19 cellular contexts compared by ENCODE assay signal in the genomic region with DNA sequence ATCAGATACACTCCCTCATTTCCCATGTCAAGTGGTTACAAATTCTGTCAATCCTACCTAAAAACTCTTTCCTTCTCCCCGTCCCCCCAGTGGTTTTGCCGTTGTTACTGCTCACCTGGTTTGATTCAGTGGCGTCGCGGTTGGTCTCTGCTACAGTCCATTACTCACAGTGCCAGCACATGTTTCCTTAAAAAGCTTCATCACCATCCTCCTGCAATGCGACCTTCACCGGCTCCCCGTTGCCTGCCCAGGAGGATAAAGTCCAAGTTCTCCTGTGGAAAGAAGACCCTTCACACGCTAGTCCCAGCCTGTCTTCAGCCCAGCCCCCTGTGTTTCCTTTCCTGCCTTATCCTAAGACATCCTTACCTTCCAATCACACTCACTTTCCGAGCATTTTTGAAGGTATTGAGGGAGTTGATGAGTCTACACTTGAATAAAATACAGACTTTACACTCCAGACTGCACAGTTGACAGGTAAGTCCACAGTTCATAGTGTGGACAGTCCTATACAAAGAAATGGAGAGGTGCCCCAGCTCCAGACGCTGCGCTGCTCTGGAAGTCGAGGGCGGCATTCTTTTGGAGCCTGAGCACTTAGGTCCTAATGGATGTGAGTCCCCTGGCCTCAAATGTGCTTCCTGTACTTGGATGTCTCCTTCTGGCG. TPM values are rescaled to one million over a fixed set of nuclear protein-coding genes. Genes with fewer than 3 reads are reported as not detected.
A peak's percentile ranks its signal among the peaks of the same experiment; 100 is the strongest.
DNase-seq lines count a peak whose midpoint lies in the region; ATAC-seq and TF ChIP-seq lines count a peak whose summit lies in the region.
"Had no signal": no experiment of that assay in that cellular context is flagged by ENCODE, and none has a peak within 500 bp of the region (broad histone marks: within the 10 kb centered on the region; RNA-seq: fewer than 3 reads in every experiment).

No MANE protein-coding gene starts in this region.

- peak; percentile 28 for DNase-seq in activated CD8-positive, alpha-beta memory T cell treated with anti-CD3 and anti-CD28 coated beads for 24 hours
- no peak for DNase-seq in activated CD8-positive, alpha-beta memory T cell treated with anti-CD3 and anti-CD28 coated beads, Interleukin-2, amount 10 ng/mL, durations not matched to agents 7 days and 5 days
- DNase-seq in T-helper 17 cell (no peak), islet precursor cell (peak; percentile 55), psoas muscle (no peak), NCI-H1436 treated with DMSO at 0.1 percent for 48 hours (lab: John Stamatoyannopoulos, UW) (no peak), CD14-positive monocyte (ENCODE audit: low spot score) (no peak)
- DNase-seq: BE2C; dorsolateral prefrontal cortex; foreskin fibroblast; mammary epithelial cell; NCI-H1105 treated with DMSO at 0.1 percent for 48 hours; NCI-H2107; NCI-H524; stimulated activated naive CD8-positive, alpha-beta T cell treated with anti-CD3 and anti-CD28 coated beads, Interleukin-15, Interleukin-2, amounts not matched to agents 100 U/mL and 50 U/mL, for 24 hours; transverse colon had no signal

- no peak overlapping the region for H3K27ac Mint-ChIP-seq in activated CD8-positive, alpha-beta memory T cell treated with anti-CD3 and anti-CD28 coated beads, Interleukin-2, amount 10 ng/mL, durations not matched to agents 7 days and 5 days
- H3K27ac Mint-ChIP-seq in T-helper 17 cell (no peak overlapping the region), CD14-positive monocyte (peak overlapping the region in 2 of 7 donors; percentile 26 to 36)

- no peak overlapping the region for H3K4me3 ChIP-seq in psoas muscle
- H3K4me3 ChIP-seq: dorsolateral prefrontal cortex, skin epidermis, transverse colon had no signal

- H3K4me3 Mint-ChIP-seq in activated CD8-positive, alpha-beta memory T cell treated with anti-CD3 and anti-CD28 coated beads, Interleukin-2, amount 10 ng/mL, durations not matched to agents 7 days and 5 days: no peak overlapping the region
- H3K4me3 Mint-ChIP-seq in T-helper 17 cell (peak overlapping the region; percentile 57), CD14-positive monocyte (no peak overlapping the region)

- CTCF ChIA-PET in activated CD8-positive, alpha-beta memory T cell treated with anti-CD3 and anti-CD28 coated beads, Interleukin-2, amount 10 ng/mL, durations not matched to agents 7 days and 5 days (lab: Charles Lee): interaction anchor here (1.0 kb wide), 1 partner anchor 58 kb away, joined by 3 read pairs; no protein-coding TSS in a partner anchor

- no peak for TF ChIP-seq CTCF in psoas muscle (IDR thresholded peaks at IDR 0.05)
- no peak for TF ChIP-seq CTCF in CD14-positive monocyte (IDR thresholded peaks at IDR 0.05)

- H3K27ac ChIP-seq in psoas muscle: peak overlapping the region; percentile 4
- H3K27ac ChIP-seq: dorsolateral prefrontal cortex, HL-60, skin epidermis, transverse colon had no signal

- H3K9me3 ChIP-seq in T-helper 17 cell (ENCODE audit: control insufficient read depth, low read length, poor library complexity, severe bottlenecking) (no peaks in the 10 kb centered on the region), psoas muscle (no peaks in the 10 kb centered on the region)
- H3K9me3 ChIP-seq: BE2C, transverse colon had no signal

- no peaks in the 10 kb centered on the region for H3K27me3 ChIP-seq in psoas muscle (ENCODE audit: insufficient read depth in 3 of 3, low read length in 2 of 3)
- H3K27me3 ChIP-seq: BE2C, dorsolateral prefrontal cortex, transverse colon had no signal

- H3K27me3 Mint-ChIP-seq in activated CD8-positive, alpha-beta memory T cell treated with anti-CD3 and anti-CD28 coated beads, Interleukin-2, amount 10 ng/mL, durations not matched to agents 7 days and 5 days: no peaks in the 10 kb centered on the region
- H3K27me3 Mint-ChIP-seq in T-helper 17 cell (no peaks in the 10 kb centered on the region), CD14-positive monocyte (ENCODE audit: low read depth in 3 of 3) (peaks cover 0 to 3% (median 2%) of the 10 kb centered on the region in 3 donors)

- intact Hi-C loops in psoas muscle (cut with DNase I): loop anchor here (5.0 to 10.0 kb wide), 4 partner anchors 52 to 120 kb away; a partner anchor contains a TSS
- intact Hi-C loops in CD14-positive monocyte (cut with micrococcal nuclease): loop anchor here in 1 of 2 donors (5.0 kb wide), 1 partner anchor 52 kb away; a partner anchor contains a TSS

- 62 to 75% (median 65%) methylated on average over 15 of the region's 15 CpGs for WGBS in psoas muscle, 3 donors

- ATAC-seq in activated CD8-positive, alpha-beta memory T cell treated with anti-CD3 and anti-CD28 coated beads, Interleukin-2, amount 10 ng/mL, durations not matched to agents 7 days and 5 days: no peak
- ATAC-seq in T-helper 17 cell (no peak), psoas muscle (no peak), HG03460 (IDR thresholded peaks at IDR 0.05; ENCODE audit: unreplicated experiment) (no peak)
- ATAC-seq: stimulated activated naive CD8-positive, alpha-beta T cell treated with anti-CD3 and anti-CD28 coated beads, Interleukin-15, Interleukin-2, amounts not matched to agents 100 U/mL and 50 U/mL, for 24 hours had no signal

- H3K36me3 ChIP-seq in psoas muscle (ENCODE audit: insufficient read depth in 1 of 2, low read depth in 1 of 2): peaks cover 0 to 3% of the 10 kb centered on the region in 2 donors
- H3K36me3 ChIP-seq: BE2C, transverse colon had no signal

- H3K4me1 Mint-ChIP-seq in activated CD8-positive, alpha-beta memory T cell treated with anti-CD3 and anti-CD28 coated beads, Interleukin-2, amount 10 ng/mL, durations not matched to agents 7 days and 5 days: peaks cover 16% of the 10 kb centered on the region
- H3K4me1 Mint-ChIP-seq in T-helper 17 cell (peaks cover 26% of the 10 kb centered on the region), CD14-positive monocyte (peaks cover 8% of the 10 kb centered on the region)

- no peaks in the 10 kb centered on the region for H3K9me3 Mint-ChIP-seq in activated CD8-positive, alpha-beta memory T cell treated with anti-CD3 and anti-CD28 coated beads, Interleukin-2, amount 10 ng/mL, durations not matched to agents 7 days and 5 days (ENCODE audit: low read depth)
- H3K9me3 Mint-ChIP-seq in CD14-positive monocyte: no peaks in the 10 kb centered on the region

- H3K36me3 Mint-ChIP-seq in activated CD8-positive, alpha-beta memory T cell treated with anti-CD3 and anti-CD28 coated beads, Interleukin-2, amount 10 ng/mL, durations not matched to agents 7 days and 5 days: peaks cover 6% of the 10 kb centered on the region
- H3K36me3 Mint-ChIP-seq in T-helper 17 cell (ENCODE audit: low read depth) (peaks cover 3% of the 10 kb centered on the region), CD14-positive monocyte (no peaks in the 10 kb centered on the region)

- peaks cover 13% of the 10 kb centered on the region for H3K4me1 ChIP-seq in psoas muscle
- H3K4me1 ChIP-seq: BE2C had no signal

RNA-seq across cellular contexts. Expression of a gene that starts 3.4 kb away (rescaled TPM):
- total RNA-seq in activated CD8-positive, alpha-beta memory T cell treated with anti-CD3 and anti-CD28 coated beads, Interleukin-2, amount 10 ng/mL, durations not matched to agents 7 days and 5 days: 100 to 1,000 TPM; 126 to 135 TPM
- total RNA-seq in T-helper 17 cell (10 to 100 TPM; 59.4 to 72.9 TPM), psoas muscle (10 to 100 TPM; 66.6 to 88.3 (median 79.6) TPM)
- polyA plus RNA-seq in psoas muscle (10 to 100 TPM; 16.6 to 38.9 (median 21.7) TPM), CD14-positive monocyte (10 to 100 TPM; 17.2 to 33.0 TPM)

RNA-seq across cellular contexts. Expression of a gene that starts 53.4 kb away (rescaled TPM):
- 10 to 100 TPM; 66.1 to 88.2 TPM for total RNA-seq in activated CD8-positive, alpha-beta memory T cell treated with anti-CD3 and anti-CD28 coated beads, Interleukin-2, amount 10 ng/mL, durations not matched to agents 7 days and 5 days
- 10 to 100 TPM; 44.4 to 52.7 TPM for total RNA-seq in T-helper 17 cell
- 10 to 100 TPM; 36.3 to 77.4 (median 68.5) TPM for total RNA-seq in psoas muscle
- 100 to 1,000 TPM in 1 of 3 donors, 10 to 100 TPM in 2; 44.2 to 134 (median 70.2) TPM for polyA plus RNA-seq in psoas muscle
- polyA plus RNA-seq in CD14-positive monocyte: 10 to 100 TPM in 1 of 2 donors, 1 to 10 TPM in 1; 9.9 to 12.2 TPM

Comparison
In these comparisons a context has a peak if more than half of its experiments do, and no peak if none do; other contexts are left out.
1. DNase-seq: peak in activated CD8-positive, alpha-beta memory T cell treated with anti-CD3 and anti-CD28 coated beads for 24 hours (single experiment) and islet precursor cell (single experiment); none in activated CD8-positive, alpha-beta memory T cell treated with anti-CD3 and anti-CD28 coated beads, Interleukin-2, amount 10 ng/mL, durations not matched to agents 7 days and 5 days (single experiment), T-helper 17 cell (0 of 3), psoas muscle (0 of 2), NCI-H1436 treated with DMSO at 0.1 percent for 48 hours (single experiment) and CD14-positive monocyte (single experiment).